ENCODE assay signal across 8 cellular contexts in genomic region chr11:126415669-126416420, GRCh38.
DNase-seq lines count a peak whose midpoint lies in the region; ATAC-seq and TF ChIP-seq lines count a peak whose summit lies in the region.

No MANE protein-coding gene starts in this region.

- no peak overlapping the region for H2BK5ac ChIP-seq in H9 (ENCODE audit: insufficient read length, low read length)

- peak overlapping the region in 1 of 3 experiments; percentile 14; a peak in 1 of 7 replicates for H3K27ac Mint-ChIP-seq in H9

- H3K4me3 Mint-ChIP-seq in H9, result no peak overlapping the region

- H3K4me3 ChIP-seq in KMS-11 (IDR thresholded peaks at IDR 0.05; ENCODE audit: insufficient read depth, low read depth, low read length) (no peak overlapping the region), colonic mucosa (no peak overlapping the region), lung (no peak overlapping the region), subcutaneous abdominal adipose tissue (ENCODE audit: low read depth in 1 of 5, low read length in 5 of 5) (peak overlapping the region; percentile 47 to 62 (median 50))

- H2BK12ac ChIP-seq in H9 (ENCODE audit: insufficient read length, low read depth, low read length), result no peak overlapping the region

- no peak overlapping the region for H3K27ac ChIP-seq in KMS-11
- H3K27ac ChIP-seq in colonic mucosa, result peak overlapping the region; percentile 68
- peak overlapping the region; percentile 89 to 93 for H3K27ac ChIP-seq in lung (ENCODE audit: low read depth in 1 of 2, low read length in 1 of 2)
- H3K27ac ChIP-seq in subcutaneous abdominal adipose tissue (ENCODE audit: low read depth, low read length), result peak overlapping the region; percentile 62
- no peak overlapping the region for H3K27ac ChIP-seq in H9 (ENCODE audit: insufficient read length, low read depth, low read length)

- H3T11ph ChIP-seq in H9 (ENCODE audit: low read length), result no peak overlapping the region

- H4K20me1 ChIP-seq in KMS-11 (ENCODE audit: insufficient read depth) (no peaks in the 10 kb centered on the region), H9 (ENCODE audit: control insufficient read depth, insufficient read depth, insufficient read length) (no peaks in the 10 kb centered on the region)

- no peaks in the 10 kb centered on the region for H3K23me2 ChIP-seq in H9 (ENCODE audit: insufficient read length, low read depth, low read length, poor library complexity, severe bottlenecking)

- no peak overlapping the region for H3K18ac ChIP-seq in H9 (ENCODE audit: insufficient read length, low read depth, low read length)

- intact Hi-C loops in colonic mucosa (cut with DNase I), result no loop called here

- no peak overlapping the region for H4K5ac ChIP-seq in H9 (ENCODE audit: insufficient read length, low read depth, low read length)

- peak overlapping the region; percentile 14; the same call in 1 of the 2 replicates for H2AFZ ChIP-seq in KMS-11 (ENCODE audit: low read depth)
- H2AFZ ChIP-seq in H9 (ENCODE audit: low read length), result no peak overlapping the region

- H3K36me3 ChIP-seq in KMS-11 (ENCODE audit: insufficient read depth), result no peaks in the 10 kb centered on the region
- no peaks in the 10 kb centered on the region for H3K36me3 ChIP-seq in colonic mucosa
- H3K36me3 ChIP-seq in lung (ENCODE audit: control insufficient read depth in 2 of 2, insufficient read depth in 2 of 2, low read length in 2 of 2), result peaks cover 0 to 8% of the 10 kb centered on the region in 2 donors
- peaks cover 0 to 17% (median 10%) of the 10 kb centered on the region in 5 donors for H3K36me3 ChIP-seq in subcutaneous abdominal adipose tissue (ENCODE audit: control insufficient read depth in 5 of 5, insufficient read depth in 5 of 5, low read length in 5 of 5)

- no peak overlapping the region for H3K4ac ChIP-seq in H9 (ENCODE audit: low read depth, low read length)

- no peaks in the 10 kb centered on the region for H3K9me3 Mint-ChIP-seq in H9

- H3K27me3 Mint-ChIP-seq in H9 (ENCODE audit: low read depth), result no peaks in the 10 kb centered on the region

- no peak overlapping the region for H3K23ac ChIP-seq in H9 (ENCODE audit: insufficient read length, low read depth, low read length)

- ATAC-seq in lung (ENCODE audit: insufficient read depth, low FRiP score) (no peak), GM21447 (IDR thresholded peaks at IDR 0.05; ENCODE audit: unreplicated experiment) (no peak), GM18498 (IDR thresholded peaks at IDR 0.05; ENCODE audit: unreplicated experiment) (no peak)

- H3K79me1 ChIP-seq in H9 (ENCODE audit: insufficient read depth, low read depth, low read length, poor library complexity, severe bottlenecking), result no peaks in the 10 kb centered on the region

- H4K8ac ChIP-seq in H9 (replicated peaks; ENCODE audit: insufficient read length, low read depth, low read length), result no peak overlapping the region

- H2AK5ac ChIP-seq in H9 (ENCODE audit: insufficient read length, low read length), result no peak overlapping the region

- peaks cover 0 to 8% of the 10 kb centered on the region in 2 experiments; a peak in 2 of 4 replicates for H3K4me1 Mint-ChIP-seq in H9

- H3K56ac ChIP-seq in H9 (ENCODE audit: insufficient read length, low read depth, low read length), result no peak overlapping the region

- H2BK20ac ChIP-seq in H9 (ENCODE audit: low read depth, low read length, poor library complexity, severe bottlenecking), result no peak overlapping the region

- TF ChIP-seq CTCF in KMS-11 (conservative IDR thresholded peaks at IDR 0.05; ENCODE audit: low read depth, low read length) (no peak), colonic mucosa (IDR thresholded peaks at IDR 0.05) (no peak), lung (IDR thresholded peaks at IDR 0.05; ENCODE audit: control extremely low read depth, extremely low read depth) (no peak), H9 (conservative IDR thresholded peaks at IDR 0.05) (no peak)

- no peak overlapping the region for H2BK120ac ChIP-seq in H9 (ENCODE audit: low read depth, low read length, poor library complexity, severe bottlenecking)

- peak; percentile 66 for DNase-seq in colonic mucosa
- DNase-seq in lung (ENCODE audit: low spot score), result peak; percentile 67
- no peak for DNase-seq in MV-4-11 (lab: John Stamatoyannopoulos, UW)
- DNase-seq in H9, result no peak

- WGBS in lung, 2 donors, result 76 to 82% methylated on average over 19 of the region's 19 CpGs
- no CpG with 5 or more reads among the region's 19 CpGs for WGBS in H9 (ENCODE audit: extremely low coverage, insufficient read length, low lambda C conversion rate)

- H3K4me2 ChIP-seq in KMS-11 (no peak overlapping the region), H9 (ENCODE audit: insufficient read depth, insufficient read length, low read length) (no peak overlapping the region)

- no peak overlapping the region for H4K91ac ChIP-seq in H9 (ENCODE audit: insufficient read length, low read depth, low read length)

- peaks cover 5% of the 10 kb centered on the region; the same call in 1 of the 2 replicates for H3K27me3 ChIP-seq in KMS-11 (ENCODE audit: insufficient read depth, low read depth)
- no peaks in the 10 kb centered on the region for H3K27me3 ChIP-seq in colonic mucosa
- no peaks in the 10 kb centered on the region for H3K27me3 ChIP-seq in lung (ENCODE audit: control insufficient read depth, insufficient read depth)
- H3K27me3 ChIP-seq in subcutaneous abdominal adipose tissue (ENCODE audit: control insufficient read depth in 5 of 5, insufficient read depth in 4 of 5, low read length in 5 of 5), result no peaks in the 10 kb centered on the region
- no peaks in the 10 kb centered on the region; the same call in 1 of the 2 replicates for H3K27me3 ChIP-seq in H9 (ENCODE audit: insufficient read depth, low read length)

- H3K9ac ChIP-seq in KMS-11 (no peak overlapping the region), colonic mucosa (ENCODE audit: low read depth in 2 of 2, low read length in 2 of 2) (peak overlapping the region in 1 of 2 donors; percentile 56), subcutaneous abdominal adipose tissue (ENCODE audit: low read length in 5 of 5) (peak overlapping the region in 4 of 5 donors; percentile 25 to 65 (median 60)), H9 (ENCODE audit: extremely low read depth, insufficient read length, low read length) (no peak overlapping the region)

- H3K4me1 ChIP-seq in KMS-11 (ENCODE audit: low read depth, poor library complexity, severe bottlenecking) (peaks cover 13% of the 10 kb centered on the region), colonic mucosa (no peaks in the 10 kb centered on the region), lung (ENCODE audit: control insufficient read depth in 2 of 2, insufficient read depth in 2 of 2, low read length in 2 of 2) (peaks cover 26% of the 10 kb centered on the region in 2 donors), subcutaneous abdominal adipose tissue (ENCODE audit: control insufficient read depth in 5 of 5, insufficient read depth in 5 of 5, low read length in 5 of 5) (peaks cover 15 to 42% (median 34%) of the 10 kb centered on the region in 5 donors), H9 (ENCODE audit: insufficient read depth, low read length) (no peaks in the 10 kb centered on the region)

- no peaks in the 10 kb centered on the region for H3K79me2 ChIP-seq in KMS-11 (ENCODE audit: insufficient read depth, low read depth)
- no peaks in the 10 kb centered on the region for H3K79me2 ChIP-seq in H9 (ENCODE audit: insufficient read depth, low read length)

- H3K14ac ChIP-seq in H9 (ENCODE audit: insufficient read depth, low read length), result no peak overlapping the region

- H2BK15ac ChIP-seq in H9 (ENCODE audit: low read depth, low read length), result no peak overlapping the region

- H3K36me3 Mint-ChIP-seq in H9 (ENCODE audit: insufficient read depth in 1 of 3, low read depth in 3 of 3), result peaks cover 0 to 4% (median 0%) of the 10 kb centered on the region in 3 experiments; a peak in 3 of 7 replicates

- H3K9me3 ChIP-seq in colonic mucosa, result no peaks in the 10 kb centered on the region
- no peaks in the 10 kb centered on the region for H3K9me3 ChIP-seq in lung (ENCODE audit: control insufficient read depth in 2 of 2, insufficient read depth in 1 of 2, low read length in 1 of 2)
- H3K9me3 ChIP-seq in subcutaneous abdominal adipose tissue (ENCODE audit: control insufficient read depth in 5 of 5, low read length in 5 of 5), result no peaks in the 10 kb centered on the region
- no peaks in the 10 kb centered on the region for H3K9me3 ChIP-seq in H9 (ENCODE audit: control insufficient read depth, low read depth, low read length)

Comparison
In these comparisons a context has a peak if more than half of its experiments do, and no peak if none do; other contexts are left out.
1. H3K27ac ChIP-seq: peak in colonic mucosa (single experiment), lung (2 of 2) and subcutaneous abdominal adipose tissue (single experiment); none in KMS-11 (single experiment) and H9 (single experiment).
2. H3K4me3 ChIP-seq: peak in subcutaneous abdominal adipose tissue (5 of 5); none in KMS-11 (single experiment), colonic mucosa (single experiment) and lung (single experiment).
3. H3K9ac ChIP-seq: peak in subcutaneous abdominal adipose tissue (4 of 5); none in KMS-11 (single experiment) and H9 (single experiment).
4. DNase-seq: peak in colonic mucosa (single experiment) and lung (single experiment); none in MV-4-11 (single experiment) and H9 (single experiment).